Comparison of ENCODE assay signal across 8 cellular contexts in the genomic region with DNA sequence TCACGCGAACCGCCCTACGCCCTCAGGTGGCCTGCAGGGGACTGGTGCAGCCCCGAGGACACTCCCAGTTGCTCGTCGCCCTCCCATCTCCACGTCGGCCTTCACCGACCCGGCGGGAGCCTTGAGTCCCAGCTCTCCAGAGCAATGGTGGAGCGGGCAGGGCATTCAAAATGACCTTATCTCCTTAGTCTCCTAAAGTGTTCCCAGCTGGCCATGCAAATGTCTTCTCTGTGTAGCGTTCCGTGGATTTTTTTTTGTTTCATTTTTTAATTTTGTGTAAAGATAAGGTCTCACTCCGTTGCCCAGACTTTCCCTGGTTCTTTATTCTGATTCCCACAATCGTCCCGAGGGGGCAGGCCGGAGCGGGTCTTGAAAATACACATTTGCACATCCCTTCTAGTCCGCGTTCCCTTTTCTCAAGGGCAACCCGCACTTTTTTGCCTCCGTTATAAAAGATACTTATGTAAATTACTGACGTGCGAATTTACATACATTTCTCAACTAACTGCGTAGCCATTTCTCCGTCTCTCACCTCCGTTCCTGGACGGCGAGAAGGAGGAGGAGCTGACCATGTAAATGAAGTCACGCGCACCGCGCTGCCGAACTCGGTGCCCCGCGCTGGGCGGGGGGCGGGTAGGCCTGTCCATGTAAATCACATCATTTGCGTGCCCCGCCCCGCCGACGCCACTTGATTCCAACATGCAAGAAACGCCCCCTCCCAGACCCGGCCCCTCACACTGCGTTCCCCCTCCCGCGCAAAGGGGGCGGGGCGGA. TPM values are rescaled to one million over a fixed set of nuclear protein-coding genes. Genes with fewer than 3 reads are reported as not detected.
DNase-seq lines count a peak whose midpoint lies in the region; TF ChIP-seq lines count a peak whose summit lies in the region.

No MANE protein-coding gene starts in this region.

- TF ChIP-seq EP300 in stomach (IDR thresholded peaks at IDR 0.05): no peak

- H3K36me3 ChIP-seq in HAP-1 (replicated peaks) (peaks cover 31% of the 10 kb centered on the region), MG63 (peaks cover 33% of the 10 kb centered on the region), stomach (peaks cover 11 to 26% (median 15%) of the 10 kb centered on the region in 4 donors)

- intact Hi-C loops in stomach (cut with DNase I; ENCODE audit: low total_unique reads): no loop called here

- peak overlapping the region; percentile 95 for H3K4me3 Mint-ChIP-seq in neural crest cell

- no peak for TF ChIP-seq POLR2A in stomach (IDR thresholded peaks at IDR 0.05)

- peak overlapping the region; percentile 85 to 99 (median 97) for H3K27ac ChIP-seq in stomach

- peak; percentile 99 for DNase-seq in GF-D8 (lab: John Stamatoyannopoulos, UW)
- peak; percentile 99 to 100 for DNase-seq in HAP-1 (ENCODE audit: low spot score in 2 of 2)
- peak; percentile 100 for DNase-seq in MG63
- DNase-seq in SHP77 (lab: John Stamatoyannopoulos, UW): peak; percentile 100
- peak; percentile 100 for DNase-seq in activated gamma-delta T cell (lab: John Stamatoyannopoulos, UW)
- DNase-seq in foreskin fibroblast: peak; percentile 100
- peak; percentile 100 for DNase-seq in neural crest cell (ENCODE audit: low read depth, low spot score)
- DNase-seq in stomach: peak; percentile 100

- no peaks in the 10 kb centered on the region for H3K9me3 Mint-ChIP-seq in neural crest cell

- H3K27me3 ChIP-seq in HAP-1 (ENCODE audit: low read depth) (no peaks in the 10 kb centered on the region), MG63 (no peaks in the 10 kb centered on the region), stomach (no peaks in the 10 kb centered on the region)

- H3K9me3 ChIP-seq in HAP-1 (no peaks in the 10 kb centered on the region), MG63 (no peaks in the 10 kb centered on the region), stomach (no peaks in the 10 kb centered on the region)

- peaks cover 2% of the 10 kb centered on the region for H3K36me3 Mint-ChIP-seq in neural crest cell (ENCODE audit: low read depth)

- TF ChIP-seq CTCF in foreskin fibroblast (IDR thresholded peaks at IDR 0.05; ENCODE audit: low read depth, low read length) (peak; percentile 37), neural crest cell (conservative IDR thresholded peaks at IDR 0.05) (peak; percentile 60), stomach (IDR thresholded peaks at IDR 0.05) (peak in 5 of 7 experiments; percentile 7 to 48 (median 27))

- 1 to 2% (median 1%) methylated on average over 46 to 53 of the region's 53 CpGs for WGBS in stomach, 5 donors

- H3K4me3 ChIP-seq in HAP-1 (peak overlapping the region; percentile 37), MG63 (peak overlapping the region; percentile 94), foreskin fibroblast (ENCODE audit: low read depth in 1 of 2, low read length in 2 of 2) (peak overlapping the region; percentile 43 to 56), stomach (peak overlapping the region; percentile 40 to 98 (median 71))

- in situ Hi-C loops in HAP-1 (cut with MboI; ENCODE audit: low sequenced_read_pairs): no loop called here

- no peaks in the 10 kb centered on the region for H3K27me3 Mint-ChIP-seq in neural crest cell (ENCODE audit: low read depth)

- H3K4me1 Mint-ChIP-seq in neural crest cell: peaks cover 38% of the 10 kb centered on the region

- H3K4me1 ChIP-seq in HAP-1 (peaks cover 13% of the 10 kb centered on the region), stomach (peaks cover 41 to 47% (median 44%) of the 10 kb centered on the region in 4 donors)

- peak overlapping the region; percentile 86 for H3K27ac Mint-ChIP-seq in neural crest cell (ENCODE audit: unreplicated experiment)

RNA-seq across cellular contexts. Expression of a gene that starts 0.6 kb away (rescaled TPM):
- total RNA-seq in MG63 (2014; rRNA removed; shearing (Covaris generic); ENCODE audit: low replicate concordance): 63.2 and 140 TPM in 2 replicates
- 109 and 113 TPM in 2 replicates for total RNA-seq in neural crest cell
- 100 to 1,000 TPM in 1 of 5 donors, 10 to 100 TPM in 4; 30.0 to 115 (median 71.2) TPM for total RNA-seq in stomach
- 10 to 100 TPM; 69.8 to 73.9 (median 71.7) TPM for polyA plus RNA-seq in stomach

RNA-seq across cellular contexts. Expression of a gene that starts 20.4 kb away (rescaled TPM):
- total RNA-seq in MG63 (2014; rRNA removed; shearing (Covaris generic); ENCODE audit: low replicate concordance): 34.4 and 41.2 TPM in 2 replicates
- total RNA-seq in neural crest cell (14.1 and 15.2 TPM in 2 replicates), stomach (10 to 100 TPM in 4 of 5 donors, not detected in 1; 10.3 to 47.8 (median 28.9) TPM)
- 10 to 100 TPM; 31.6 to 53.7 (median 39.2) TPM for polyA plus RNA-seq in stomach

RNA-seq across cellular contexts. Expression of a gene that starts 23.1 kb away (rescaled TPM):
- total RNA-seq in MG63 (2014; rRNA removed; shearing (Covaris generic); ENCODE audit: low replicate concordance): not detected in 2 replicates
- 6.9 and 9.9 TPM in 2 replicates for total RNA-seq in neural crest cell
- total RNA-seq in stomach: 1 to 10 TPM in 2 of 5 donors, not detected in 3; 2.9 to 8.1 TPM
- 10 to 100 TPM in 1 of 3 donors, 1 to 10 TPM in 1, not detected in 1; 2.8 to 10.1 TPM for polyA plus RNA-seq in stomach

RNA-seq across cellular contexts. Expression of a gene that starts 47.4 kb away (rescaled TPM):
- total RNA-seq in MG63 (2014; rRNA removed; shearing (Covaris generic); ENCODE audit: low replicate concordance): 66.4 and 68.4 TPM in 2 replicates
- total RNA-seq in neural crest cell (213 and 214 TPM in 2 replicates), stomach (100 to 1,000 TPM in 2 of 5 donors, 10 to 100 TPM in 2, 1 to 10 TPM in 1; 4.9 to 258 (median 46.0) TPM)
- polyA plus RNA-seq in stomach: 10 to 100 TPM; 33.1 to 74.6 (median 71.6) TPM

RNA-seq across cellular contexts. Expression of a gene that starts 48.1 kb away (rescaled TPM):
- total RNA-seq in MG63 (2014; rRNA removed; shearing (Covaris generic); ENCODE audit: low replicate concordance): 0.95 and 3.6 TPM in 2 replicates
- 22.7 and 25.1 TPM in 2 replicates for total RNA-seq in neural crest cell
- 10 to 100 TPM in 2 of 5 donors, 1 to 10 TPM in 2, under 1 TPM in 1; 0.73 to 24.6 (median 8.2) TPM for total RNA-seq in stomach
- polyA plus RNA-seq in stomach: 1 to 10 TPM; 5.5 to 9.7 (median 8.2) TPM

Comparison
In these comparisons a context has a peak if more than half of its experiments do, and no peak if none do; other contexts are left out.
1. Peak in every context shown above with its lines: DNase-seq, H3K4me3 ChIP-seq and H3K27ac ChIP-seq.
2. H3K4me3 ChIP-seq: peak in every context shown above with its lines; median percentile 94 in MG63; 71 in stomach; 50 in foreskin fibroblast; 37 in HAP-1.